Comparison of ENCODE assay signal across 10 cellular contexts in genomic region chr5:132714456-132715307, GRCh38. TPM values are rescaled to one million over a fixed set of nuclear protein-coding genes. Genes with fewer than 3 reads are reported as not detected.
DNase-seq lines count a peak whose midpoint lies in the region; ATAC-seq and TF ChIP-seq lines count a peak whose summit lies in the region.
"Had no signal": no experiment of that assay in that cellular context is flagged by ENCODE, and none has a peak within 500 bp of the region (broad histone marks: within the 10 kb centered on the region; RNA-seq: fewer than 3 reads in every experiment).

No MANE protein-coding gene starts in this region.

- no peak overlapping the region for H2AFZ ChIP-seq in H9 (ENCODE audit: low read length)

- no peak overlapping the region for H3K4me3 Mint-ChIP-seq in H9
- peak overlapping the region; percentile 0 for H3K4me3 Mint-ChIP-seq in activated naive CD8-positive, alpha-beta T cell treated with anti-CD3 and anti-CD28 coated beads, Interleukin-2, amount 50 U/mL, for 24 hours

- DNase-seq in H9 (no peak), lung microvascular endothelial cell (ENCODE audit: low read depth in 2 of 2) (peak; percentile 24 to 28), cortex of kidney (lab: John Stamatoyannopoulos, UW) (no peak), NCI-H774 (lab: John Stamatoyannopoulos, UW) (no peak)
- no peak for DNase-seq in activated naive CD8-positive, alpha-beta T cell treated with anti-CD3 and anti-CD28 coated beads, Interleukin-2, amount 50 U/mL, for 24 hours
- no peak for DNase-seq in stimulated activated CD4-positive, alpha-beta T cell treated with anti-CD3 and anti-CD28 coated beads, Interleukin-4, amount 100 ng/mL, for 1 hour
- DNase-seq: left ventricle myocardium superior had no signal

- no peak overlapping the region for H2AK5ac ChIP-seq in H9 (ENCODE audit: insufficient read length, low read length)

- H4K91ac ChIP-seq in H9 (ENCODE audit: insufficient read length, low read depth, low read length): no peak overlapping the region

- H2BK20ac ChIP-seq in H9 (ENCODE audit: low read depth, low read length, poor library complexity, severe bottlenecking): no peak overlapping the region

- no peaks in the 10 kb centered on the region for H3K79me2 ChIP-seq in H9 (ENCODE audit: insufficient read depth, low read length)

- ATAC-seq in activated naive CD8-positive, alpha-beta T cell treated with anti-CD3 and anti-CD28 coated beads, Interleukin-2, amount 50 U/mL, for 24 hours: peak; percentile 33
- ATAC-seq in HG03025 (IDR thresholded peaks at IDR 0.05; ENCODE audit: low FRiP score, unreplicated experiment): no peak
- ATAC-seq: left ventricle myocardium superior had no signal

- H3K18ac ChIP-seq in H9 (ENCODE audit: insufficient read length, low read depth, low read length): no peak overlapping the region

- no peak overlapping the region for H3K27ac Mint-ChIP-seq in H9
- no peak overlapping the region for H3K27ac Mint-ChIP-seq in activated naive CD8-positive, alpha-beta T cell treated with anti-CD3 and anti-CD28 coated beads, Interleukin-2, amount 50 U/mL, for 24 hours

- H3K9me3 ChIP-seq in H9 (ENCODE audit: control insufficient read depth, low read depth, low read length): no peaks in the 10 kb centered on the region

- H3K9ac ChIP-seq in H9 (ENCODE audit: extremely low read depth, insufficient read length, low read length): no peak overlapping the region

- H4K20me1 ChIP-seq in H9 (ENCODE audit: control insufficient read depth, insufficient read depth, insufficient read length): no peaks in the 10 kb centered on the region

- TF ChIP-seq CTCF in C4-2B (conservative IDR thresholded peaks at IDR 0.05) (peak; percentile 70), H9 (conservative IDR thresholded peaks at IDR 0.05) (peak; percentile 62)

- no CpG with 5 or more reads among the region's 11 CpGs for WGBS in H9 (ENCODE audit: extremely low coverage, insufficient read length, low lambda C conversion rate)

- H3K4me1 Mint-ChIP-seq in H9: no peaks in the 10 kb centered on the region
- peaks cover 14% of the 10 kb centered on the region for H3K4me1 Mint-ChIP-seq in activated naive CD8-positive, alpha-beta T cell treated with anti-CD3 and anti-CD28 coated beads, Interleukin-2, amount 50 U/mL, for 24 hours

- no peaks in the 10 kb centered on the region for H3K23me2 ChIP-seq in H9 (ENCODE audit: insufficient read length, low read depth, low read length, poor library complexity, severe bottlenecking)

- no peaks in the 10 kb centered on the region for H3K27me3 ChIP-seq in H9 (ENCODE audit: insufficient read depth, low read length)

- no peak overlapping the region for H3K4ac ChIP-seq in H9 (ENCODE audit: low read depth, low read length)

- no peak overlapping the region for H3K23ac ChIP-seq in H9 (ENCODE audit: insufficient read length, low read depth, low read length)

- no peak overlapping the region for H3T11ph ChIP-seq in H9 (ENCODE audit: low read length)

- no peak overlapping the region for H2BK5ac ChIP-seq in H9 (ENCODE audit: insufficient read length, low read length)

- no peak overlapping the region for H3K4me2 ChIP-seq in H9 (ENCODE audit: insufficient read depth, insufficient read length, low read length)

- no peaks in the 10 kb centered on the region; a peak in 1 of 7 replicates for H3K36me3 Mint-ChIP-seq in H9 (ENCODE audit: insufficient read depth in 1 of 3, low read depth in 3 of 3)
- peaks cover 2% of the 10 kb centered on the region for H3K36me3 Mint-ChIP-seq in activated naive CD8-positive, alpha-beta T cell treated with anti-CD3 and anti-CD28 coated beads, Interleukin-2, amount 50 U/mL, for 24 hours (ENCODE audit: low read depth)

- no peak overlapping the region for H2BK15ac ChIP-seq in H9 (ENCODE audit: low read depth, low read length)

- H3K27me3 Mint-ChIP-seq in H9 (ENCODE audit: low read depth): no peaks in the 10 kb centered on the region
- no peaks in the 10 kb centered on the region for H3K27me3 Mint-ChIP-seq in activated naive CD8-positive, alpha-beta T cell treated with anti-CD3 and anti-CD28 coated beads, Interleukin-2, amount 50 U/mL, for 24 hours

- no peaks in the 10 kb centered on the region for H3K79me1 ChIP-seq in H9 (ENCODE audit: insufficient read depth, low read depth, low read length, poor library complexity, severe bottlenecking)

- H3K4me1 ChIP-seq in H9 (ENCODE audit: insufficient read depth, low read length): no peaks in the 10 kb centered on the region

- H3K14ac ChIP-seq in H9 (ENCODE audit: insufficient read depth, low read length): no peak overlapping the region

- H3K56ac ChIP-seq in H9 (ENCODE audit: insufficient read length, low read depth, low read length): no peak overlapping the region

- H2BK12ac ChIP-seq in H9 (ENCODE audit: insufficient read length, low read depth, low read length): no peak overlapping the region

- H4K5ac ChIP-seq in H9 (ENCODE audit: insufficient read length, low read depth, low read length): no peak overlapping the region

- no peak overlapping the region for H3K27ac ChIP-seq in C4-2B
- no peak overlapping the region for H3K27ac ChIP-seq in H9 (ENCODE audit: insufficient read length, low read depth, low read length)

- no peak overlapping the region for H2BK120ac ChIP-seq in H9 (ENCODE audit: low read depth, low read length, poor library complexity, severe bottlenecking)

- H4K8ac ChIP-seq in H9 (replicated peaks; ENCODE audit: insufficient read length, low read depth, low read length): no peak overlapping the region

- no peaks in the 10 kb centered on the region for H3K9me3 Mint-ChIP-seq in H9
- no peaks in the 10 kb centered on the region for H3K9me3 Mint-ChIP-seq in activated naive CD8-positive, alpha-beta T cell treated with anti-CD3 and anti-CD28 coated beads, Interleukin-2, amount 50 U/mL, for 24 hours

RNA-seq across cellular contexts. Expression of gene KIF3A, which starts 22.7 kb away (rescaled TPM):
- total RNA-seq in H9 (2021): 12.9 and 13.2 TPM in 2 replicates
- total RNA-seq in lung microvascular endothelial cell: 3.9 and 4.2 TPM in 2 replicates

RNA-seq across cellular contexts. Expression of gene CCNI2, which starts 32.5 kb away (rescaled TPM):
- total RNA-seq in H9 (2021) (0.57 and 0.90 TPM in 2 replicates), lung microvascular endothelial cell (under 0.01 TPM in 1 of 2 replicates, not detected in the other)

RNA-seq across cellular contexts. Expression of gene IL4, which starts 40.9 kb away (rescaled TPM):
- total RNA-seq in H9 (2021): not detected in 2 replicates
- not detected in 2 replicates for total RNA-seq in lung microvascular endothelial cell
- total RNA-seq: left ventricle myocardium superior, temporal lobe had no signal

RNA-seq across cellular contexts. Expression of gene IL13, which starts 56.7 kb away (rescaled TPM):
- not detected in 2 replicates for total RNA-seq in H9 (2021)
- total RNA-seq in lung microvascular endothelial cell: not detected in 2 replicates
- total RNA-seq: left ventricle myocardium superior, temporal lobe had no signal

Comparison
In these comparisons a context has a peak if more than half of its experiments do, and no peak if none do; other contexts are left out.
1. DNase-seq: peak in lung microvascular endothelial cell (2 of 2); none in H9 (single experiment), activated naive CD8-positive, alpha-beta T cell treated with anti-CD3 and anti-CD28 coated beads, Interleukin-2, amount 50 U/mL, for 24 hours (single experiment), cortex of kidney (single experiment), NCI-H774 (single experiment) and stimulated activated CD4-positive, alpha-beta T cell treated with anti-CD3 and anti-CD28 coated beads, Interleukin-4, amount 100 ng/mL, for 1 hour (single experiment).